In genomic region chr7:117124585-117125220, GRCh38 we compare ENCODE assay signal across 2 cellular contexts.
A peak's percentile ranks its signal among the peaks of the same experiment; 100 is the strongest.
TF ChIP-seq lines count a peak whose summit lies in the region.

No MANE protein-coding gene starts in this region.

TF ChIP-seq in K562, 482 proteins besides CTCF, POLR2A, EP300 and RAD21 (continued from another document):
- TF ChIP-seq ATF6 (CRISPR knock-in tag; IDR thresholded peaks at IDR 0.05) (0 out of 2 replicates have a peak, but pooled peaks have one; percentile 42), TRIM24 (IDR thresholded peaks at IDR 0.05) (peak in 1 of 2 experiments; percentile 66; a peak in 2 of 4 replicates), NCOA2 (IDR thresholded peaks at IDR 0.05; ENCODE audit: partially characterized antibody in 2 of 2) (peak in 1 of 2 experiments; percentile 55), FOXA1 (IDR thresholded peaks at IDR 0.05; ENCODE audit: borderline replicate concordance) (no peak), MYC (IDR thresholded peaks at IDR 0.05; ENCODE audit: low read depth, low read length) (0 out of 2 replicates have a peak, but pooled peaks have one; percentile 61), MYC (CRISPR knock-in tag; IDR thresholded peaks at IDR 0.05; ENCODE audit: borderline replicate concordance, low read depth) (no peak)

TF ChIP-seq in HepG2, 621 proteins besides CTCF, POLR2A, EP300 and RAD21 (continued from another document and continues in another):
- TF ChIP-seq ELK4 (CRISPR knock-in tag; IDR thresholded peaks at IDR 0.05; ENCODE audit: borderline replicate concordance) (no peak), NCOA2 (CRISPR knock-in tag; IDR thresholded peaks at IDR 0.05) (peak; percentile 58), RNF219 (CRISPR knock-in tag; IDR thresholded peaks at IDR 0.05) (no peak), TBL1XR1 (IDR thresholded peaks at IDR 0.05; ENCODE audit: borderline replicate concordance, low read length, partially characterized antibody) (no peak), ZNF549 (CRISPR knock-in tag; IDR thresholded peaks at IDR 0.05) (no peak), LBX2 (CRISPR knock-in tag; IDR thresholded peaks at IDR 0.05; ENCODE audit: borderline replicate concordance) (no peak), ZFP62 (CRISPR knock-in tag; IDR thresholded peaks at IDR 0.05) (no peak), KLF6 (CRISPR knock-in tag; IDR thresholded peaks at IDR 0.05) (no peak), MATR3 (CRISPR knock-in tag; IDR thresholded peaks at IDR 0.05) (no peak), NR2F1 (CRISPR knock-in tag; IDR thresholded peaks at IDR 0.05) (peak; percentile 75 to 77), POGK (CRISPR knock-in tag; conservative IDR thresholded peaks at IDR 0.05) (no peak), MTF1 (CRISPR knock-in tag; IDR thresholded peaks at IDR 0.05) (no peak), HNF1B (CRISPR knock-in tag; IDR thresholded peaks at IDR 0.05) (0 out of 2 replicates have a peak, but pooled peaks have one; percentile 57), HNRNPL (IDR thresholded peaks at IDR 0.05; ENCODE audit: low read depth, low read length) (no peak), ZNF564 (CRISPR knock-in tag; IDR thresholded peaks at IDR 0.05) (no peak), RNF2 (conservative IDR thresholded peaks at IDR 0.05; ENCODE audit: low read depth) (no peak), SSRP1 (CRISPR knock-in tag; IDR thresholded peaks at IDR 0.05) (no peak), SP1 (IDR thresholded peaks at IDR 0.05) (no peak), SP1 (CRISPR knock-in tag; IDR thresholded peaks at IDR 0.05) (no peak), ZNF276 (CRISPR knock-in tag; IDR thresholded peaks at IDR 0.05; ENCODE audit: low read depth) (no peak), GRHL1 (CRISPR knock-in tag; conservative IDR thresholded peaks at IDR 0.05) (no peak), CHD4 (IDR thresholded peaks at IDR 0.05; ENCODE audit: borderline replicate concordance, low read length) (peak; percentile 36; the same call in 1 of the 2 replicates), ZNF878 (CRISPR knock-in tag; IDR thresholded peaks at IDR 0.05) (no peak; the same call in 1 of the 2 replicates), HOMEZ (CRISPR knock-in tag; IDR thresholded peaks at IDR 0.05; ENCODE audit: low read depth) (peak; percentile 61; the same call in 1 of the 2 replicates), ARNTL (CRISPR knock-in tag; IDR thresholded peaks at IDR 0.05) (no peak), SOX6 (IDR thresholded peaks at IDR 0.05) (no peak), SOX6 (CRISPR knock-in tag; IDR thresholded peaks at IDR 0.05) (peak; percentile 70), ATM (IDR thresholded peaks at IDR 0.05; ENCODE audit: borderline replicate concordance) (no peak), TRIM24 (CRISPR knock-in tag; IDR thresholded peaks at IDR 0.05) (no peak), ZNF362 (CRISPR knock-in tag; IDR thresholded peaks at IDR 0.05; ENCODE audit: borderline replicate concordance) (no peak), PREB (CRISPR knock-in tag; IDR thresholded peaks at IDR 0.05) (no peak), ASH2L (IDR thresholded peaks at IDR 0.05; ENCODE audit: insufficient read length, low read depth, low read length) (peak; percentile 27), RORA (CRISPR knock-in tag; IDR thresholded peaks at IDR 0.05) (no peak), ZNF614 (CRISPR knock-in tag; IDR thresholded peaks at IDR 0.05; ENCODE audit: borderline replicate concordance) (no peak), ZNF670 (CRISPR knock-in tag; IDR thresholded peaks at IDR 0.05; ENCODE audit: borderline replicate concordance) (no peak), SCMH1 (CRISPR knock-in tag; IDR thresholded peaks at IDR 0.05; ENCODE audit: borderline replicate concordance) (no peak), ATRX (CRISPR knock-in tag; IDR thresholded peaks at IDR 0.05; ENCODE audit: borderline replicate concordance) (no peak), AHR (CRISPR knock-in tag; IDR thresholded peaks at IDR 0.05) (no peak), ZBTB14 (CRISPR knock-in tag; IDR thresholded peaks at IDR 0.05) (no peak), RBM22 (optimal IDR thresholded peaks at IDR 0.05; ENCODE audit: low read length) (peak; percentile 32), SIX1 (CRISPR knock-in tag; IDR thresholded peaks at IDR 0.05; ENCODE audit: borderline replicate concordance) (no peak), BRF2 (CRISPR knock-in tag; IDR thresholded peaks at IDR 0.05) (peak; percentile 45; the same call in 1 of the 2 replicates), CAMTA2 (CRISPR knock-in tag; IDR thresholded peaks at IDR 0.05; ENCODE audit: borderline replicate concordance) (no peak)
